8 cellular contexts compared by ENCODE assay signal in the genomic region with DNA sequence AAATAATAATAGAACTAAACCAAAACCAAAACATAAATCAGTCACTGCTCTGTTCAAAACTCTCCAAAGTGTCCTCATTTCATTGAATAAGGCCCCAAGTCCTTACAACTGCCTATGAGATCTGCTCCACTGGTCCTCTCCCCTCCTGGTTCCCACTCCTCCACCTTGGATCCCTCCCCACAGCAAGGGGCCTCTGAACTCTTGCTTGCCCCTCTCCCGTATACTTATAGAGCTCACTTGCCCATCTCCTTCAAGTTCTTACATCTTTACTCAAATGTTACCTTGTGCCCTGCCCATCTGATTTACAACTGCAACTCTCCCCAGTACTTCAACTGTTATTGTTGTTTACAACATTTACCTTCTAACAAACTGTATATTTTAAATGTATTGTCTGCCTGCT. TPM values are rescaled to one million over a fixed set of nuclear protein-coding genes. Genes with fewer than 3 reads are reported as not detected.
A peak's percentile ranks its signal among the peaks of the same experiment; 100 is the strongest.
DNase-seq lines count a peak whose midpoint lies in the region; ATAC-seq and TF ChIP-seq lines count a peak whose summit lies in the region.

No MANE protein-coding gene starts in this region.

- H3K36me3 ChIP-seq in fibroblast of lung (ENCODE audit: control insufficient read depth, insufficient read depth, low read length) (peaks cover 13% of the 10 kb centered on the region), rectal smooth muscle tissue (ENCODE audit: control insufficient read depth, insufficient read depth, low read length) (peaks cover 8% of the 10 kb centered on the region)

- no peaks in the 10 kb centered on the region for H3K9me3 ChIP-seq in fibroblast of lung (ENCODE audit: control insufficient read depth, insufficient read depth, low read depth, low read length)

- H3K4me1 ChIP-seq in fibroblast of lung (ENCODE audit: control insufficient read depth, extremely low read depth, insufficient read depth, low read length): peaks cover 4% of the 10 kb centered on the region
- H3K4me1 ChIP-seq in rectal smooth muscle tissue (ENCODE audit: control insufficient read depth, insufficient read depth, low read length): peaks cover 5% of the 10 kb centered on the region

- no peak for TF ChIP-seq CTCF in GM12865 (IDR thresholded peaks at IDR 0.05; ENCODE audit: insufficient read depth, low read depth, low read length, missing control alignments)
- TF ChIP-seq CTCF in fibroblast of lung (conservative IDR thresholded peaks at IDR 0.05 in 1 of 2, IDR thresholded peaks at IDR 0.05 in 1 of 2; ENCODE audit: low read depth in 1 of 2, low read length in 2 of 2): no peak
- TF ChIP-seq CTCF in GM20000 (IDR thresholded peaks at IDR 0.05; ENCODE audit: extremely low read depth, missing control alignments): no peak

- ATAC-seq in HG02938 (IDR thresholded peaks at IDR 0.05; ENCODE audit: unreplicated experiment) (no peak), GM21447 (IDR thresholded peaks at IDR 0.05; ENCODE audit: unreplicated experiment) (no peak)

- H3K9ac ChIP-seq in fibroblast of lung (ENCODE audit: insufficient read depth, low read length): no peak overlapping the region
- H3K9ac ChIP-seq in rectal smooth muscle tissue (ENCODE audit: low read length): no peak overlapping the region

- H3K79me2 ChIP-seq in fibroblast of lung (ENCODE audit: control insufficient read depth, insufficient read depth, low read length): peaks cover 19% of the 10 kb centered on the region

- H3K27ac ChIP-seq in fibroblast of lung (ENCODE audit: insufficient read depth, low read length): peak overlapping the region; percentile 92
- H3K27ac ChIP-seq in rectal smooth muscle tissue (ENCODE audit: low read depth, low read length): peak overlapping the region; percentile 82

- no peaks in the 10 kb centered on the region for H4K20me1 ChIP-seq in fibroblast of lung (ENCODE audit: control insufficient read depth, extremely low read depth, insufficient read depth, low read length)

- peak overlapping the region; percentile 90 for H3K4me2 ChIP-seq in fibroblast of lung (ENCODE audit: extremely low read depth, insufficient read depth, low read length)

- no peak for DNase-seq in GM12865 (ENCODE audit: low read depth)
- DNase-seq in RKO (ENCODE audit: low spot score): peak; percentile 16
- no peak for DNase-seq in fibroblast of lung (ENCODE audit: low read depth in 2 of 2)
- no peak for DNase-seq in GM20000 (ENCODE audit: low spot score)
- no peak for DNase-seq in NCI-H1105 treated with DMSO at 0.1 percent for 48 hours (lab: John Stamatoyannopoulos, UW)

- no peak overlapping the region for H2AFZ ChIP-seq in fibroblast of lung (ENCODE audit: low read length)

- peak overlapping the region; percentile 90 for H3K4me3 ChIP-seq in GM12865 (ENCODE audit: low read depth, low read length)
- H3K4me3 ChIP-seq in fibroblast of lung (replicated peaks in 1 of 4; ENCODE audit: control extremely low read depth in 1 of 4, insufficient read depth in 1 of 4, low read depth in 3 of 4, low read length in 4 of 4): peak overlapping the region; percentile 66 to 93 (median 76)
- H3K4me3 ChIP-seq in rectal smooth muscle tissue (ENCODE audit: low read length): peak overlapping the region; percentile 79

- H3K27me3 ChIP-seq in fibroblast of lung (ENCODE audit: control insufficient read depth, insufficient read depth, low read length) (no peaks in the 10 kb centered on the region), rectal smooth muscle tissue (ENCODE audit: control insufficient read depth, insufficient read depth, low read length) (no peaks in the 10 kb centered on the region)

RNA-seq across cellular contexts. Expression of a gene that starts 0.8 kb away (rescaled TPM):
- 58.8 and 76.5 TPM in 2 replicates for total RNA-seq in fibroblast of lung
- 69.8 and 122 TPM in 2 replicates for polyA plus RNA-seq in fibroblast of lung
- polyA plus RNA-seq in fibroblast of lung (2012): 101 and 168 TPM in 2 replicates
- polyA minus RNA-seq in fibroblast of lung (ENCODE audit: low replicate concordance): 110 and 231 TPM in 2 replicates

RNA-seq across cellular contexts. Expression of a gene that starts 18.4 kb away (rescaled TPM):
- 116 and 133 TPM in 2 replicates for total RNA-seq in fibroblast of lung
- 24.1 and 44.4 TPM in 2 replicates for polyA plus RNA-seq in fibroblast of lung
- 72.1 and 157 TPM in 2 replicates for polyA plus RNA-seq in fibroblast of lung (2012)
- polyA minus RNA-seq in fibroblast of lung (ENCODE audit: low replicate concordance): 93.3 and 303 TPM in 2 replicates

RNA-seq across cellular contexts. Expression of a gene that starts 18.6 kb away (rescaled TPM):
- total RNA-seq in fibroblast of lung: not detected in 2 replicates
- polyA plus RNA-seq in fibroblast of lung: not detected in 2 replicates
- polyA plus RNA-seq in fibroblast of lung (2012): not detected in 2 replicates
- polyA minus RNA-seq in fibroblast of lung (ENCODE audit: low replicate concordance): not detected in 2 replicates

RNA-seq across cellular contexts. Expression of a gene that starts 40.2 kb away (rescaled TPM):
- 11.0 and 12.7 TPM in 2 replicates for total RNA-seq in fibroblast of lung
- polyA plus RNA-seq in fibroblast of lung: 4.9 and 5.9 TPM in 2 replicates
- 5.7 and 7.1 TPM in 2 replicates for polyA plus RNA-seq in fibroblast of lung (2012)
- 13.0 and 18.5 TPM in 2 replicates for polyA minus RNA-seq in fibroblast of lung (ENCODE audit: low replicate concordance)

RNA-seq across cellular contexts. Expression of a gene that starts 57.2 kb away (rescaled TPM):
- 0.26 and 0.33 TPM in 2 replicates for total RNA-seq in fibroblast of lung
- polyA plus RNA-seq in fibroblast of lung: not detected in 2 replicates
- polyA plus RNA-seq in fibroblast of lung (2012): 0.18 TPM in 1 of 2 replicates, not detected in the other
- polyA minus RNA-seq in fibroblast of lung (ENCODE audit: low replicate concordance): not detected in 2 replicates
